ENCODE assay signal across 30 cellular contexts in the genomic region with DNA sequence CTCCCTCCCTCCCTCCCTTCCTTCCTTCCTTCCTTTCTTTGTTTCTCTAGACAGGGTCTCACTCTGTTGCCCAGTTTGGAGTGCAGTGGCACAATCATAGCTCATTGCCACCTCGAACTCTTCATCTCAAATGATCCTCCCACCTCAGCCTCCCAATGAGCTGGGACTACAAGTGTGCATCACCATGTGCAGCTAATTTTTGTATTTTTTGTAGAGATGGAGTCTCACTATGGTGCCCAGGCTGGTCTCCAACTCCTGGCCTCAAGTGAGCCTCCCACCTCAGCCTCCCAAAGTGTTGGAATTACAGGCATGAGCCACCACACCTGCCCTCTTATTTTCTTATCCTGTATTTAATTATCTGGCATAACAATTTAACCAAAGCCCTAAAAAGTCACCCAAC. TPM values are rescaled to one million over a fixed set of nuclear protein-coding genes. Genes with fewer than 3 reads are reported as not detected.
DNase-seq lines count a peak whose midpoint lies in the region; ATAC-seq, FAIRE-seq and TF ChIP-seq lines count a peak whose summit lies in the region.
"Had no signal": no experiment of that assay in that cellular context is flagged by ENCODE, and none has a peak within 500 bp of the region (broad histone marks: within the 10 kb centered on the region; RNA-seq: fewer than 3 reads in every experiment).

No MANE protein-coding gene starts in this region.

- H3K36me3 ChIP-seq in HepG2 (replicated peaks in 1 of 2; ENCODE audit: control insufficient read depth in 1 of 2, insufficient read depth in 2 of 2, low read length in 2 of 2) (no peaks in the 10 kb centered on the region), right lobe of liver (no peaks in the 10 kb centered on the region), Karpas-422 (ENCODE audit: insufficient read depth, low read length) (no peaks in the 10 kb centered on the region), osteoblast (ENCODE audit: insufficient read depth, low read length) (no peaks in the 10 kb centered on the region)
- H3K36me3 ChIP-seq: BE2C, BLaER1 had no signal

- no peaks in the 10 kb centered on the region for H3K9me2 ChIP-seq in Karpas-422 (replicated peaks; ENCODE audit: insufficient read depth, low read length)

- intact Hi-C loops in HepG2 (cut with micrococcal nuclease; ENCODE audit: unreplicated experiment) (no loop called here), right lobe of liver (cut with DNase I) (no loop called here)

- H3K4me1 ChIP-seq in HepG2 (ENCODE audit: insufficient read depth, low read length) (peaks cover 41% of the 10 kb centered on the region), right lobe of liver (peaks cover 0 to 5% (median 0%) of the 10 kb centered on the region in 4 donors), Karpas-422 (ENCODE audit: low read length) (no peaks in the 10 kb centered on the region; the same call in 1 of the 2 replicates), osteoblast (ENCODE audit: insufficient read depth, low read length) (no peaks in the 10 kb centered on the region)
- H3K4me1 ChIP-seq: BE2C had no signal

- TF ChIP-seq RAD21 in HepG2 (CRISPR knock-in tag; IDR thresholded peaks at IDR 0.05), result no peak

- WGBS in HepG2 (ENCODE audit: low lambda C conversion rate), result 64% methylated on average over 1 of the region's 1 CpG
- WGBS in right lobe of liver (ENCODE audit: insufficient coverage, low coverage, low lambda C conversion rate, missing lambda C conversion rate), result 80% methylated on average over 1 of the region's 1 CpG

- H3K27ac ChIP-seq in HepG2 (ENCODE audit: extremely low read length, insufficient read depth, low read length), result no peak overlapping the region
- H3K27ac ChIP-seq in right lobe of liver, result no peak overlapping the region
- H3K27ac ChIP-seq in Karpas-422 (ENCODE audit: low read length), result no peak overlapping the region
- H3K27ac ChIP-seq in osteoblast (ENCODE audit: low read depth, low read length), result no peak overlapping the region
- H3K27ac ChIP-seq: BLaER1 had no signal

- H3K9me3 ChIP-seq in HepG2 (ENCODE audit: low read length) (no peaks in the 10 kb centered on the region), right lobe of liver (no peaks in the 10 kb centered on the region), Karpas-422 (ENCODE audit: low read length) (no peaks in the 10 kb centered on the region), osteoblast (ENCODE audit: low read depth, low read length) (no peaks in the 10 kb centered on the region)
- H3K9me3 ChIP-seq: BE2C, BLaER1 had no signal

- H3K9ac ChIP-seq in HepG2 (ENCODE audit: insufficient read depth, low read depth, low read length) (no peak overlapping the region), Karpas-422 (ENCODE audit: low read length) (no peak overlapping the region)
- H3K9ac ChIP-seq: BLaER1 had no signal

- BruUV-seq in HepG2 (replicated peaks; lab: Mats Ljungman, UMichigan), result no TSS peak

- no peak for ATAC-seq in HepG2
- no peak for ATAC-seq in right lobe of liver
- no peak for ATAC-seq in GM21381 (IDR thresholded peaks at IDR 0.05; ENCODE audit: unreplicated experiment)
- ATAC-seq: GM12878 had no signal

- POLR2A ChIA-PET in HepG2 (lab: Yijun Ruan, JAX), result no interaction called here

- 0 out of 5 replicates have a peak, but pooled peaks cover 0 to 4% of the 10 kb centered on the region in 2 experiments for H3K27me3 ChIP-seq in HepG2 (ENCODE audit: control insufficient read depth in 1 of 2, insufficient read depth in 2 of 2, low read length in 2 of 2)
- no peaks in the 10 kb centered on the region for H3K27me3 ChIP-seq in right lobe of liver
- no peaks in the 10 kb centered on the region for H3K27me3 ChIP-seq in Karpas-422 (ENCODE audit: low read length)
- peaks cover 2% of the 10 kb centered on the region for H3K27me3 ChIP-seq in osteoblast (ENCODE audit: insufficient read depth, low read length)

- in situ Hi-C loops in HepG2 (cut with HindIII; ENCODE audit: extremely low pct_ligation_motif_present, low pct_unique_long_range_greater_than_20kb), result no loop called here

- CTCF ChIA-PET in HepG2 (lab: Yijun Ruan, JAX; ENCODE audit: low intra/inter-chr PET ratio, low total read pairs), result no interaction called here

- no peak for TF ChIP-seq CTCF in HepG2 (CRISPR knock-in tag; IDR thresholded peaks at IDR 0.05)
- no peak for TF ChIP-seq CTCF in right lobe of liver (IDR thresholded peaks at IDR 0.05)
- TF ChIP-seq CTCF in osteoblast (IDR thresholded peaks at IDR 0.05; ENCODE audit: extremely low read depth, low read depth, low read length), result no peak

- DNase-seq in HepG2 (ENCODE audit: low spot score), result no peak
- DNase-seq in right lobe of liver, result no peak
- DNase-seq in Karpas-422, result peak; percentile 29
- peak; percentile 32 for DNase-seq in osteoblast (ENCODE audit: insufficient read length, low spot score, missing footprints)
- DNase-seq in cerebellar cortex (ENCODE audit: low spot score), result no peak
- DNase-seq: 8988T; ACHN; BE2C; C1 segment of cervical spinal cord; CD4-positive, alpha-beta memory T cell; CD4-positive, CD25-positive, alpha-beta regulatory T cell; CD8-positive, alpha-beta memory T cell; COR-L47; DMS 273 treated with DMSO at 0.1 percent for 48 hours; DMS153; DMS79; DND-41; EL; GDM1 had no signal

- no peak for TF ChIP-seq EP300 in HepG2 (IDR thresholded peaks at IDR 0.05; ENCODE audit: low read depth in 2 of 2, low read length in 2 of 2)
- no peak for TF ChIP-seq EP300 in HepG2 (CRISPR knock-in tag; IDR thresholded peaks at IDR 0.05; ENCODE audit: borderline replicate concordance)

- H3K4me3 ChIP-seq in HepG2 (replicated peaks in 1 of 3; ENCODE audit: insufficient read depth in 1 of 3, low read depth in 2 of 3, low read length in 3 of 3) (no peak overlapping the region), right lobe of liver (no peak overlapping the region), Karpas-422 (ENCODE audit: low read length) (no peak overlapping the region), osteoblast (ENCODE audit: insufficient read depth, low read length) (no peak overlapping the region)
- H3K4me3 ChIP-seq: BLaER1, GM12878 had no signal

- H2AFZ ChIP-seq in HepG2 (ENCODE audit: low read length) (no peak overlapping the region), Karpas-422 (ENCODE audit: low read length) (no peak overlapping the region), osteoblast (ENCODE audit: low read length) (no peak overlapping the region)

- FAIRE-seq in HepG2 (lab: Jason Lieb, UNC), result no peak
- FAIRE-seq: A204.1, GM12878, GM12892, GM18507 had no signal

- no peaks in the 10 kb centered on the region for H3K79me2 ChIP-seq in HepG2 (ENCODE audit: insufficient read depth, low read length)
- H3K79me2 ChIP-seq in Karpas-422 (ENCODE audit: low read length), result no peaks in the 10 kb centered on the region
- no peaks in the 10 kb centered on the region for H3K79me2 ChIP-seq in osteoblast (ENCODE audit: insufficient read depth, low read length)

- H3K4me2 ChIP-seq in HepG2 (ENCODE audit: low read depth, low read length), result no peak overlapping the region
- no peak overlapping the region for H3K4me2 ChIP-seq in Karpas-422 (ENCODE audit: low read depth, low read length, poor library complexity, severe bottlenecking)
- H3K4me2 ChIP-seq in osteoblast (ENCODE audit: insufficient read depth, low read length), result no peak overlapping the region
- H3K4me2 ChIP-seq: BLaER1 had no signal

- TF ChIP-seq POLR2A in HepG2 (IDR thresholded peaks at IDR 0.05; ENCODE audit: insufficient read depth in 1 of 2, low read depth in 2 of 2, low read length in 2 of 2) (no peak), right lobe of liver (IDR thresholded peaks at IDR 0.05) (no peak)

- H4K20me1 ChIP-seq in HepG2 (ENCODE audit: insufficient read depth, low read length) (no peaks in the 10 kb centered on the region), Karpas-422 (ENCODE audit: insufficient read depth, low read depth, low read length) (no peaks in the 10 kb centered on the region), osteoblast (ENCODE audit: insufficient read depth, low read length) (no peaks in the 10 kb centered on the region)
- H4K20me1 ChIP-seq: BLaER1 had no signal

RNA-seq across cellular contexts. Expression of a gene that starts 4.4 kb away (rescaled TPM):
- not detected in 2 replicates for total RNA-seq in HepG2 (2016; rRNA removed; fragmentation: Illumina TruSeq; extraction: Trizol)
- total RNA-seq in HepG2 (2016; cell fraction: cytosol; rRNA removed; fragmentation: Illumina TruSeq; extraction: Trizol; ENCODE audit: low read depth), result not detected in 2 replicates
- not detected in 2 replicates for total RNA-seq in HepG2 (2016; cell fraction: insoluble cytoplasmic fraction; rRNA removed; fragmentation: Illumina TruSeq; extraction: Trizol)
- total RNA-seq in HepG2 (2016; cell fraction: membrane; rRNA removed; fragmentation: Illumina TruSeq; extraction: Trizol), result not detected in 2 replicates
- total RNA-seq in HepG2 (2016; cell fraction: nucleus; rRNA removed; fragmentation: Illumina TruSeq; extraction: Trizol), result not detected in 2 replicates
- polyA plus RNA-seq in HepG2 (2011; rRNA removed), result 2.5 and 2.9 TPM in 2 replicates
- polyA plus RNA-seq in HepG2 (2011; cell fraction: cytosol; rRNA removed), result 2.3 and 3.1 TPM in 2 replicates
- 1.7 and 1.8 TPM in 2 replicates for polyA plus RNA-seq in HepG2 (2011; cell fraction: nucleus; rRNA removed)
- polyA plus RNA-seq in HepG2 (2012), result 0.93 and 1.7 TPM in 2 replicates
- polyA plus RNA-seq in HepG2 (2016; cell fraction: cytosol; fragmentation: Illumina TruSeq; extraction: Trizol; ENCODE audit: low read depth), result 0.17 TPM in 1 of 2 replicates, not detected in the other
- polyA plus RNA-seq in HepG2 (2016; cell fraction: insoluble cytoplasmic fraction; fragmentation: Illumina TruSeq; extraction: Trizol; ENCODE audit: low read depth), result 0.20 TPM in 1 of 2 replicates, not detected in the other
- 0.14 TPM in 1 of 2 replicates, not detected in the other for polyA plus RNA-seq in HepG2 (2016; cell fraction: membrane; fragmentation: Illumina TruSeq; extraction: Trizol; ENCODE audit: low read depth)
- polyA plus RNA-seq in HepG2 (2016; cell fraction: nucleus; fragmentation: Illumina TruSeq; extraction: Trizol; ENCODE audit: insufficient read depth, low read depth), result not detected in 2 replicates
- polyA minus RNA-seq in HepG2 (2011; rRNA and poly(A)+ RNA removed; ENCODE audit: low replicate concordance), result 0.30 and 1.3 TPM in 2 replicates
- polyA minus RNA-seq in HepG2 (2011; cell fraction: cytosol; rRNA and poly(A)+ RNA removed), result 0.88 and 0.89 TPM in 2 replicates
- polyA minus RNA-seq in HepG2 (2011; cell fraction: nucleus; rRNA and poly(A)+ RNA removed), result 0.39 TPM in 1 of 2 replicates, not detected in the other
- total RNA-seq in right lobe of liver, result under 1 TPM in 1 of 6 experiments, not detected in 5; 0.27 TPM
- total RNA-seq in Karpas-422 (2014; rRNA removed; shearing (Covaris generic); ENCODE audit: low replicate concordance), result not detected in 2 replicates
- not detected in 2 replicates for total RNA-seq in osteoblast
- total RNA-seq: A673; CD4-positive, CD25-positive, alpha-beta regulatory T cell; Daoy; G401; GM12878 had no signal
- polyA plus RNA-seq: AG04450; CD14-positive monocyte; CD4-positive, alpha-beta memory T cell; CD4-positive, CD25-positive, alpha-beta regulatory T cell; CD8-positive, alpha-beta memory T cell had no signal

RNA-seq across cellular contexts. Expression of a gene that starts 22.6 kb away (rescaled TPM):
- total RNA-seq in HepG2 (2016; rRNA removed; fragmentation: Illumina TruSeq; extraction: Trizol) (487 and 598 TPM in 2 replicates), right lobe of liver (100 to 1,000 TPM; 189 to 697 (median 228) TPM), osteoblast (123 and 185 TPM in 2 replicates)
- total RNA-seq in HepG2 (2016; cell fraction: cytosol; rRNA removed; fragmentation: Illumina TruSeq; extraction: Trizol; ENCODE audit: low read depth), result 218 and 283 TPM in 2 replicates
- total RNA-seq in HepG2 (2016; cell fraction: insoluble cytoplasmic fraction; rRNA removed; fragmentation: Illumina TruSeq; extraction: Trizol), result 483 and 617 TPM in 2 replicates
- total RNA-seq in HepG2 (2016; cell fraction: membrane; rRNA removed; fragmentation: Illumina TruSeq; extraction: Trizol), result 247 and 299 TPM in 2 replicates
- total RNA-seq in HepG2 (2016; cell fraction: nucleus; rRNA removed; fragmentation: Illumina TruSeq; extraction: Trizol), result 178 and 186 TPM in 2 replicates
- 469 and 481 TPM in 2 replicates for polyA plus RNA-seq in HepG2 (2011; rRNA removed)
- polyA plus RNA-seq in HepG2 (2011; cell fraction: cytosol; rRNA removed), result 584 and 686 TPM in 2 replicates
- polyA plus RNA-seq in HepG2 (2011; cell fraction: nucleus; rRNA removed), result 208 and 220 TPM in 2 replicates
- 383 and 386 TPM in 2 replicates for polyA plus RNA-seq in HepG2 (2012)
- 249 and 303 TPM in 2 replicates for polyA plus RNA-seq in HepG2 (2016; cell fraction: cytosol; fragmentation: Illumina TruSeq; extraction: Trizol; ENCODE audit: low read depth)
- 687 and 740 TPM in 2 replicates for polyA plus RNA-seq in HepG2 (2016; cell fraction: insoluble cytoplasmic fraction; fragmentation: Illumina TruSeq; extraction: Trizol; ENCODE audit: low read depth)
- 255 and 294 TPM in 2 replicates for polyA plus RNA-seq in HepG2 (2016; cell fraction: membrane; fragmentation: Illumina TruSeq; extraction: Trizol; ENCODE audit: low read depth)
- polyA plus RNA-seq in HepG2 (2016; cell fraction: nucleus; fragmentation: Illumina TruSeq; extraction: Trizol; ENCODE audit: insufficient read depth, low read depth), result 319 and 339 TPM in 2 replicates
- 521 and 803 TPM in 2 replicates for polyA minus RNA-seq in HepG2 (2011; rRNA and poly(A)+ RNA removed; ENCODE audit: low replicate concordance)
- 131 and 134 TPM in 2 replicates for polyA minus RNA-seq in HepG2 (2011; cell fraction: cytosol; rRNA and poly(A)+ RNA removed)
- 44.8 and 54.5 TPM in 2 replicates for polyA minus RNA-seq in HepG2 (2011; cell fraction: nucleus; rRNA and poly(A)+ RNA removed)
- total RNA-seq in Karpas-422 (2014; rRNA removed; shearing (Covaris generic); ENCODE audit: low replicate concordance), result 445 and 611 TPM in 2 replicates

RNA-seq across cellular contexts. Expression of a gene that starts 29.1 kb away (rescaled TPM):
- total RNA-seq in HepG2 (2016; rRNA removed; fragmentation: Illumina TruSeq; extraction: Trizol), result 0.20 and 0.46 TPM in 2 replicates
- 0.40 and 0.71 TPM in 2 replicates for total RNA-seq in HepG2 (2016; cell fraction: cytosol; rRNA removed; fragmentation: Illumina TruSeq; extraction: Trizol; ENCODE audit: low read depth)
- total RNA-seq in HepG2 (2016; cell fraction: insoluble cytoplasmic fraction; rRNA removed; fragmentation: Illumina TruSeq; extraction: Trizol), result 0.52 and 0.63 TPM in 2 replicates
- total RNA-seq in HepG2 (2016; cell fraction: membrane; rRNA removed; fragmentation: Illumina TruSeq; extraction: Trizol), result 0.43 and 1.0 TPM in 2 replicates
- 0.60 TPM in 1 of 2 replicates, not detected in the other for total RNA-seq in HepG2 (2016; cell fraction: nucleus; rRNA removed; fragmentation: Illumina TruSeq; extraction: Trizol)
- 0.07 and 0.18 TPM in 2 replicates for polyA plus RNA-seq in HepG2 (2011; rRNA removed)
- polyA plus RNA-seq in HepG2 (2011; cell fraction: cytosol; rRNA removed), result 0.19 and 0.35 TPM in 2 replicates
- polyA plus RNA-seq in HepG2 (2011; cell fraction: nucleus; rRNA removed), result not detected in 2 replicates
- polyA plus RNA-seq in HepG2 (2012), result 0.21 TPM in 1 of 2 replicates, not detected in the other
- 2.2 and 2.4 TPM in 2 replicates for polyA plus RNA-seq in HepG2 (2016; cell fraction: cytosol; fragmentation: Illumina TruSeq; extraction: Trizol; ENCODE audit: low read depth)
- polyA plus RNA-seq in HepG2 (2016; cell fraction: insoluble cytoplasmic fraction; fragmentation: Illumina TruSeq; extraction: Trizol; ENCODE audit: low read depth), result 0.93 and 1.0 TPM in 2 replicates
- 1.2 and 1.8 TPM in 2 replicates for polyA plus RNA-seq in HepG2 (2016; cell fraction: membrane; fragmentation: Illumina TruSeq; extraction: Trizol; ENCODE audit: low read depth)
- 1.2 TPM in 1 of 2 replicates, not detected in the other for polyA plus RNA-seq in HepG2 (2016; cell fraction: nucleus; fragmentation: Illumina TruSeq; extraction: Trizol; ENCODE audit: insufficient read depth, low read depth)
- polyA minus RNA-seq in HepG2 (2011; rRNA and poly(A)+ RNA removed; ENCODE audit: low replicate concordance), result 0.18 TPM in 1 of 2 replicates, not detected in the other
- not detected in 2 replicates for polyA minus RNA-seq in HepG2 (2011; cell fraction: cytosol; rRNA and poly(A)+ RNA removed)
- not detected in 2 replicates for polyA minus RNA-seq in HepG2 (2011; cell fraction: nucleus; rRNA and poly(A)+ RNA removed)
- 1 to 10 TPM in 1 of 6 experiments, under 1 TPM in 3, not detected in 2; 0.38 to 1.2 (median 0.57) TPM for total RNA-seq in right lobe of liver
- 0.54 and 0.75 TPM in 2 replicates for total RNA-seq in Karpas-422 (2014; rRNA removed; shearing (Covaris generic); ENCODE audit: low replicate concordance)
- 0.29 and 0.36 TPM in 2 replicates for total RNA-seq in osteoblast
- total RNA-seq: CD4-positive, CD25-positive, alpha-beta regulatory T cell; Daoy; G401 had no signal

RNA-seq across cellular contexts. Expression of a gene that starts 33.7 kb away (rescaled TPM):
- not detected in 2 replicates for total RNA-seq in HepG2 (2016; rRNA removed; fragmentation: Illumina TruSeq; extraction: Trizol)
- total RNA-seq in HepG2 (2016; cell fraction: cytosol; rRNA removed; fragmentation: Illumina TruSeq; extraction: Trizol; ENCODE audit: low read depth), result not detected in 2 replicates
- total RNA-seq in HepG2 (2016; cell fraction: insoluble cytoplasmic fraction; rRNA removed; fragmentation: Illumina TruSeq; extraction: Trizol), result not detected in 2 replicates
- total RNA-seq in HepG2 (2016; cell fraction: membrane; rRNA removed; fragmentation: Illumina TruSeq; extraction: Trizol), result not detected in 2 replicates
- total RNA-seq in HepG2 (2016; cell fraction: nucleus; rRNA removed; fragmentation: Illumina TruSeq; extraction: Trizol), result not detected in 2 replicates
- polyA plus RNA-seq in HepG2 (2011; rRNA removed), result not detected in 2 replicates
- not detected in 2 replicates for polyA plus RNA-seq in HepG2 (2011; cell fraction: cytosol; rRNA removed)
- not detected in 2 replicates for polyA plus RNA-seq in HepG2 (2011; cell fraction: nucleus; rRNA removed)
- 0.50 TPM in 1 of 2 replicates, not detected in the other for polyA plus RNA-seq in HepG2 (2012)
- polyA plus RNA-seq in HepG2 (2016; cell fraction: cytosol; fragmentation: Illumina TruSeq; extraction: Trizol; ENCODE audit: low read depth), result not detected in 2 replicates
- polyA plus RNA-seq in HepG2 (2016; cell fraction: insoluble cytoplasmic fraction; fragmentation: Illumina TruSeq; extraction: Trizol; ENCODE audit: low read depth), result not detected in 2 replicates
- not detected in 2 replicates for polyA plus RNA-seq in HepG2 (2016; cell fraction: membrane; fragmentation: Illumina TruSeq; extraction: Trizol; ENCODE audit: low read depth)
- not detected in 2 replicates for polyA plus RNA-seq in HepG2 (2016; cell fraction: nucleus; fragmentation: Illumina TruSeq; extraction: Trizol; ENCODE audit: insufficient read depth, low read depth)
- not detected in 2 replicates for polyA minus RNA-seq in HepG2 (2011; rRNA and poly(A)+ RNA removed; ENCODE audit: low replicate concordance)
- not detected in 2 replicates for polyA minus RNA-seq in HepG2 (2011; cell fraction: cytosol; rRNA and poly(A)+ RNA removed)
- polyA minus RNA-seq in HepG2 (2011; cell fraction: nucleus; rRNA and poly(A)+ RNA removed), result not detected in 2 replicates
- under 1 TPM in 1 of 6 experiments, not detected in 5; 0.15 TPM for total RNA-seq in right lobe of liver
- not detected in 2 replicates for total RNA-seq in Karpas-422 (2014; rRNA removed; shearing (Covaris generic); ENCODE audit: low replicate concordance)
- total RNA-seq in osteoblast, result not detected in 2 replicates
- total RNA-seq: A673 had no signal
- polyA plus RNA-seq: AG04450, CD14-positive monocyte had no signal

RNA-seq across cellular contexts. Expression of a gene that starts 41.9 kb away (rescaled TPM):
- total RNA-seq in HepG2 (2016; rRNA removed; fragmentation: Illumina TruSeq; extraction: Trizol), result 49.7 and 55.3 TPM in 2 replicates
- 6.0 and 6.9 TPM in 2 replicates for total RNA-seq in HepG2 (2016; cell fraction: cytosol; rRNA removed; fragmentation: Illumina TruSeq; extraction: Trizol; ENCODE audit: low read depth)
- 47.3 and 54.7 TPM in 2 replicates for total RNA-seq in HepG2 (2016; cell fraction: insoluble cytoplasmic fraction; rRNA removed; fragmentation: Illumina TruSeq; extraction: Trizol)
- total RNA-seq in HepG2 (2016; cell fraction: membrane; rRNA removed; fragmentation: Illumina TruSeq; extraction: Trizol), result 14.0 and 14.6 TPM in 2 replicates
- total RNA-seq in HepG2 (2016; cell fraction: nucleus; rRNA removed; fragmentation: Illumina TruSeq; extraction: Trizol), result 19.2 and 23.6 TPM in 2 replicates
- 27.2 and 30.6 TPM in 2 replicates for polyA plus RNA-seq in HepG2 (2011; rRNA removed)
- polyA plus RNA-seq in HepG2 (2011; cell fraction: cytosol; rRNA removed), result 31.2 and 46.3 TPM in 2 replicates
- polyA plus RNA-seq in HepG2 (2011; cell fraction: nucleus; rRNA removed), result 22.3 and 22.9 TPM in 2 replicates
- polyA plus RNA-seq in HepG2 (2012), result 29.6 and 31.8 TPM in 2 replicates
- 8.2 TPM in 2 replicates for polyA plus RNA-seq in HepG2 (2016; cell fraction: cytosol; fragmentation: Illumina TruSeq; extraction: Trizol; ENCODE audit: low read depth)
- polyA plus RNA-seq in HepG2 (2016; cell fraction: insoluble cytoplasmic fraction; fragmentation: Illumina TruSeq; extraction: Trizol; ENCODE audit: low read depth), result 57.8 and 72.2 TPM in 2 replicates
- 10.1 and 13.3 TPM in 2 replicates for polyA plus RNA-seq in HepG2 (2016; cell fraction: membrane; fragmentation: Illumina TruSeq; extraction: Trizol; ENCODE audit: low read depth)
- polyA plus RNA-seq in HepG2 (2016; cell fraction: nucleus; fragmentation: Illumina TruSeq; extraction: Trizol; ENCODE audit: insufficient read depth, low read depth), result 40.6 and 42.2 TPM in 2 replicates
- polyA minus RNA-seq in HepG2 (2011; rRNA and poly(A)+ RNA removed; ENCODE audit: low replicate concordance), result 29.9 and 44.8 TPM in 2 replicates
- 18.9 and 20.0 TPM in 2 replicates for polyA minus RNA-seq in HepG2 (2011; cell fraction: cytosol; rRNA and poly(A)+ RNA removed)
- 4.8 and 6.1 TPM in 2 replicates for polyA minus RNA-seq in HepG2 (2011; cell fraction: nucleus; rRNA and poly(A)+ RNA removed)
- 10 to 100 TPM; 27.8 to 46.5 (median 31.0) TPM for total RNA-seq in right lobe of liver
- 36.9 and 82.1 TPM in 2 replicates for total RNA-seq in Karpas-422 (2014; rRNA removed; shearing (Covaris generic); ENCODE audit: low replicate concordance)
- total RNA-seq in osteoblast, result 36.2 and 45.2 TPM in 2 replicates

Comparison
In these comparisons a context has a peak if more than half of its experiments do, and no peak if none do; other contexts are left out.
1. DNase-seq: peak in Karpas-422 (single experiment) and osteoblast (single experiment); none in HepG2 (single experiment), right lobe of liver (0 of 3) and cerebellar cortex (single experiment).